In the genomic region with DNA sequence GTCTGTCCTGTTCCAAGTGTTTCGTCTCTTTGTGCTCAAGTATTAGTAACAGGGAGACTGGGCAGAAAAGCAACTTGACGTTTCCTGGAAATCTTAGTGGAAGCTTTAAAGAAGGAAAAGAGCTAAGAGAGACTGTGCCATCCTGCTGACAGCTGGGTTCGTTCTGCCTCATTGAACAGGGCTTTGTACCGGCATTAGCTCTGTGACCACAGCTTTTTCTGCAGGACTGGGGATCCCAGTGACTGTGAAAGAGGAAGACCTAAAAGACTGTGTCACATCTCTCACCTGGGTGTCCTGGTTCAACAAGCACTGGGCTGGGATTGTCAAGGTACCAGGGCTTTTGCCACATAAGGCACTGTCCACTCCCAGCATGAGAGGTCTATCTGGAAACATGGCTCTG, we compare ENCODE assay signal across 22 cellular contexts.
DNase-seq lines count a peak whose midpoint lies in the region; ATAC-seq lines count a peak whose summit lies in the region.
"Had no signal": no experiment of that assay in that cellular context is flagged by ENCODE, and none has a peak within 500 bp of the region (broad histone marks: within the 10 kb centered on the region; RNA-seq: fewer than 3 reads in every experiment).

No MANE protein-coding gene starts in this region.

- H3K9me3 ChIP-seq in BLaER1 treated with 17β-estradiol and CSF1 and Interleukin-3, amounts not matched to agents 10 nM and 100 nM (replicated peaks in 1 of 11), result no peaks in the 10 kb centered on the region
- no peaks in the 10 kb centered on the region for H3K9me3 ChIP-seq in MG63
- H3K9me3 ChIP-seq: breast epithelium, left lung, Peyer's patch, right lobe of liver had no signal

- H3K4me1 ChIP-seq in BLaER1 treated with 17β-estradiol and CSF1 and Interleukin-3, amounts not matched to agents 10 nM and 100 nM, result peaks cover 23 to 37% (median 36%) of the 10 kb centered on the region in 10 experiments
- H3K4me1 ChIP-seq: breast epithelium, left lung, Peyer's patch, right lobe of liver had no signal

- DNase-seq in NCI-H524 (lab: John Stamatoyannopoulos, UW) (peak; percentile 91 to 92), globus pallidus (ENCODE audit: low spot score) (peak; percentile 33), HPDE6-E6E7 (ENCODE audit: extremely low spot score) (no peak), MG63 (no peak), NCI-H1048 (lab: John Stamatoyannopoulos, UW) (no peak)
- no peak for DNase-seq in activated CD4-positive, alpha-beta T cell treated with anti-CD3 and anti-CD28 coated beads for 48 hours
- DNase-seq: CD4-positive, alpha-beta T cell; dermis blood vessel endothelial cell; EL; foreskin melanocyte; left lung; NCI-H1930; NCI-H526 treated with DMSO at 0.1 percent for 48 hours; occipital lobe; Peyer's patch; right lobe of liver; trophoblast cell had no signal

- no peaks in the 10 kb centered on the region for H3K36me3 ChIP-seq in BLaER1 treated with 17β-estradiol and CSF1 and Interleukin-3, amounts not matched to agents 10 nM and 100 nM
- no peaks in the 10 kb centered on the region for H3K36me3 ChIP-seq in MG63
- H3K36me3 ChIP-seq: breast epithelium, left lung, Peyer's patch, right lobe of liver had no signal

- H4K20me1 ChIP-seq in BLaER1 treated with 17β-estradiol and CSF1 and Interleukin-3, amounts not matched to agents 10 nM and 100 nM, result no peaks in the 10 kb centered on the region

- H3K27me3 ChIP-seq in BLaER1 treated with 17β-estradiol and CSF1 and Interleukin-3, amounts not matched to agents 10 nM and 100 nM, result no peaks in the 10 kb centered on the region
- H3K27me3 ChIP-seq in MG63, result no peaks in the 10 kb centered on the region
- H3K27me3 ChIP-seq: breast epithelium, left lung, Peyer's patch, right lobe of liver had no signal

- no peak overlapping the region for H3K4me3 ChIP-seq in BLaER1 treated with 17β-estradiol and CSF1 and Interleukin-3, amounts not matched to agents 10 nM and 100 nM
- H3K4me3 ChIP-seq in MG63, result no peak overlapping the region
- H3K4me3 ChIP-seq: breast epithelium, left lung, Peyer's patch, right lobe of liver, SK-N-MC had no signal

- H3K27ac ChIP-seq in BLaER1 treated with 17β-estradiol and CSF1 and Interleukin-3, amounts not matched to agents 10 nM and 100 nM, result no peak overlapping the region
- H3K27ac ChIP-seq: breast epithelium, left lung, Peyer's patch, right lobe of liver, SK-N-MC had no signal

- ATAC-seq in GM18511 (IDR thresholded peaks at IDR 0.05; ENCODE audit: unreplicated experiment), result peak; percentile 75
- ATAC-seq: activated CD4-positive, CD25-positive, alpha-beta regulatory T cell treated with anti-CD3 and anti-CD28 coated beads, Interleukin-2, amount 50 U/mL, for 24 hours; left lung; right lobe of liver had no signal

- H3K4me2 ChIP-seq in BLaER1 treated with 17β-estradiol and CSF1 and Interleukin-3, amounts not matched to agents 10 nM and 100 nM, result peak overlapping the region; percentile 15 to 66 (median 53); a peak in 21 of 22 replicates

- H3K9ac ChIP-seq in BLaER1 treated with 17β-estradiol and CSF1 and Interleukin-3, amounts not matched to agents 10 nM and 100 nM, result no peak overlapping the region

Comparison
In these comparisons a context has a peak if more than half of its experiments do, and no peak if none do; other contexts are left out.
1. DNase-seq: peak in NCI-H524 (2 of 2) and globus pallidus (single experiment); none in activated CD4-positive, alpha-beta T cell treated with anti-CD3 and anti-CD28 coated beads for 48 hours (single experiment), HPDE6-E6E7 (single experiment), MG63 (single experiment) and NCI-H1048 (single experiment).